Comparison of ENCODE assay signal across 8 cellular contexts in genomic region chr1:180178511-180179161, GRCh38. TPM values are rescaled to one million over a fixed set of nuclear protein-coding genes. Genes with fewer than 3 reads are reported as not detected.
DNase-seq lines count a peak whose midpoint lies in the region; ATAC-seq and TF ChIP-seq lines count a peak whose summit lies in the region.

No MANE protein-coding gene starts in this region.

- DNase-seq in Calu3 (peak; percentile 86), HEK293T (ENCODE audit: extremely low spot score) (peak; percentile 88), OCI-LY7 (ENCODE audit: low spot score) (peak; percentile 61), activated T-helper 1 cell treated with Interleukin-2 at 50 U/mL for 16 hours (ENCODE audit: low read depth) (peak; percentile 40), fibroblast of pulmonary artery (ENCODE audit: low read depth) (peak; percentile 72), osteocyte (ENCODE audit: extremely low spot score, unreplicated experiment) (no peak), ureter (ENCODE audit: low spot score) (peak; percentile 68)

- H3K9me3 ChIP-seq in OCI-LY7 (ENCODE audit: low read length) = no peaks in the 10 kb centered on the region

- no peak overlapping the region for H3K27ac ChIP-seq in OCI-LY7 (ENCODE audit: low read depth, low read length, poor library complexity, severe bottlenecking)

- no peaks in the 10 kb centered on the region for H3K9me2 ChIP-seq in OCI-LY7 (ENCODE audit: insufficient read depth, low read length)

- H3K27ac Mint-ChIP-seq in Calu3 (ENCODE audit: unreplicated experiment) (peak overlapping the region; percentile 31), osteocyte (ENCODE audit: unreplicated experiment) (no peak overlapping the region)

- H3K4me2 ChIP-seq in OCI-LY7 (ENCODE audit: low read length) = no peak overlapping the region

- H3K4me3 Mint-ChIP-seq in Calu3 (ENCODE audit: low read depth, unreplicated experiment) (no peak overlapping the region), osteocyte (ENCODE audit: unreplicated experiment) (no peak overlapping the region)

- H3K4me1 Mint-ChIP-seq in Calu3 (ENCODE audit: low read depth, unreplicated experiment) (no peaks in the 10 kb centered on the region), osteocyte (ENCODE audit: unreplicated experiment) (no peaks in the 10 kb centered on the region)

- intact Hi-C loops in Calu3 (cut with micrococcal nuclease; ENCODE audit: unreplicated experiment) = loop anchor here (2.0 to 10.0 kb wide), 4 partner anchors 76 to 472 kb away; no protein-coding TSS in a partner anchor
- intact Hi-C loops in OCI-LY7 (cut with micrococcal nuclease; ENCODE audit: unreplicated experiment) = loop anchor here (1.0 to 5.0 kb wide), 3 partner anchors 311 to 472 kb away; no protein-coding TSS in a partner anchor

- POLR2A ChIA-PET in HEK293T (lab: Yijun Ruan, JAX) = interaction anchor here (0.9 kb wide), 1 partner anchor 364 kb away, joined by 4 read pairs; no protein-coding TSS in a partner anchor
- POLR2A ChIA-PET in OCI-LY7 (lab: Charles Lee) = interaction anchor here (0.7 to 1.6 kb wide), 5 partner anchors 9 to 296 kb away, joined by 3 to 5 read pairs (median 4); no protein-coding TSS in a partner anchor

- H3K4me3 ChIP-seq in OCI-LY7 (ENCODE audit: low read depth, low read length, poor library complexity, severe bottlenecking) (no peak overlapping the region), fibroblast of pulmonary artery (replicated peaks; ENCODE audit: low read depth, low read length) (no peak overlapping the region)

- no peak for ATAC-seq in GM19023 (IDR thresholded peaks at IDR 0.05; ENCODE audit: unreplicated experiment)

- H3K36me3 Mint-ChIP-seq in Calu3 (ENCODE audit: insufficient read depth, unreplicated experiment) (peaks cover 38% of the 10 kb centered on the region), osteocyte (ENCODE audit: unreplicated experiment) (peaks cover 7% of the 10 kb centered on the region)

- peak; percentile 96 for TF ChIP-seq CTCF in Calu3 (IDR thresholded peaks at IDR 0.05; ENCODE audit: unreplicated experiment)
- peak; percentile 98 for TF ChIP-seq CTCF in OCI-LY7 (conservative IDR thresholded peaks at IDR 0.05; ENCODE audit: low read length)
- peak; percentile 99 for TF ChIP-seq CTCF in fibroblast of pulmonary artery (IDR thresholded peaks at IDR 0.05; ENCODE audit: low read length, missing control alignments)
- peak; percentile 90 for TF ChIP-seq CTCF in osteocyte (IDR thresholded peaks at IDR 0.05)

- BruUV-seq in Calu3 (replicated peaks; lab: Mats Ljungman, UMichigan) (no TSS peak), OCI-LY7 (replicated peaks; lab: Mats Ljungman, UMichigan) (no TSS peak)

- no peak overlapping the region for H2AFZ ChIP-seq in OCI-LY7 (ENCODE audit: low read length)

- no peaks in the 10 kb centered on the region for H3K27me3 Mint-ChIP-seq in Calu3 (ENCODE audit: unreplicated experiment)
- H3K27me3 Mint-ChIP-seq in osteocyte (ENCODE audit: unreplicated experiment) = no peaks in the 10 kb centered on the region

- H3K79me2 ChIP-seq in OCI-LY7 (ENCODE audit: insufficient read depth, low read depth, low read length) = no peaks in the 10 kb centered on the region

- H3K4me1 ChIP-seq in OCI-LY7 (ENCODE audit: insufficient read depth, low read length, poor library complexity, severe bottlenecking) = no peaks in the 10 kb centered on the region

- CTCF ChIA-PET in Calu3 (lab: Charles Lee) = interaction anchor here (0.5 to 1.6 kb wide), 9 partner anchors 8 to 472 kb away, joined by 3 to 10 read pairs (median 7); partner anchors contain the start of gene QSOX1
- CTCF ChIA-PET in HEK293T (lab: Yijun Ruan, JAX) = interaction anchor here (0.5 to 3.4 kb wide), 16 partner anchors 9 to 527 kb away, joined by 3 to 15 read pairs (median 4); no protein-coding TSS in a partner anchor
- CTCF ChIA-PET in OCI-LY7 (lab: Charles Lee; ENCODE audit: unreplicated experiment) = interaction anchor here (0.5 to 1.4 kb wide), 5 partner anchors 11 to 368 kb away, joined by 3 to 8 read pairs (median 4); no protein-coding TSS in a partner anchor

- no peaks in the 10 kb centered on the region for H4K20me1 ChIP-seq in OCI-LY7 (ENCODE audit: insufficient read depth, low read length)

- H3K9me3 Mint-ChIP-seq in Calu3 (ENCODE audit: low read depth, unreplicated experiment) = no peaks in the 10 kb centered on the region
- H3K9me3 Mint-ChIP-seq in osteocyte (ENCODE audit: unreplicated experiment) = no peaks in the 10 kb centered on the region

- H3K36me3 ChIP-seq in OCI-LY7 (ENCODE audit: insufficient read depth, low read length) = no peaks in the 10 kb centered on the region

TF ChIP-seq in HEK293T, 16 proteins besides CTCF, POLR2A, EP300 and RAD21:
- TF ChIP-seq PKNOX1 (IDR thresholded peaks at IDR 0.05) (no peak), ZNF384 (IDR thresholded peaks at IDR 0.05) (no peak), BHLHE40 (IDR thresholded peaks at IDR 0.05; ENCODE audit: borderline replicate concordance) (no peak)

RNA-seq across cellular contexts. Expression of gene QSOX1, which starts 24.0 kb away (rescaled TPM):
- total RNA-seq in Calu3 (2022) (462 and 505 TPM in 2 replicates), OCI-LY7 (2022) (19.5 and 23.6 TPM in 2 replicates), osteocyte (152 and 162 TPM in 2 replicates), ureter (285 TPM)
- 8.4 and 9.8 TPM in 2 replicates for total RNA-seq in OCI-LY7 (2014; rRNA removed; shearing (Covaris generic))

RNA-seq across cellular contexts. Expression of gene LHX4, which starts 51.4 kb away (rescaled TPM):
- total RNA-seq in Calu3 (2022) = 0.05 and 0.19 TPM in 2 replicates
- total RNA-seq in OCI-LY7 (2014; rRNA removed; shearing (Covaris generic)) = not detected in 2 replicates
- 0.06 TPM in 1 of 2 replicates, not detected in the other for total RNA-seq in OCI-LY7 (2022)
- total RNA-seq in osteocyte = 0.70 and 0.78 TPM in 2 replicates
- total RNA-seq in ureter = not detected
